Comparison of ENCODE assay signal across 1 cellular context in the genomic region with DNA sequence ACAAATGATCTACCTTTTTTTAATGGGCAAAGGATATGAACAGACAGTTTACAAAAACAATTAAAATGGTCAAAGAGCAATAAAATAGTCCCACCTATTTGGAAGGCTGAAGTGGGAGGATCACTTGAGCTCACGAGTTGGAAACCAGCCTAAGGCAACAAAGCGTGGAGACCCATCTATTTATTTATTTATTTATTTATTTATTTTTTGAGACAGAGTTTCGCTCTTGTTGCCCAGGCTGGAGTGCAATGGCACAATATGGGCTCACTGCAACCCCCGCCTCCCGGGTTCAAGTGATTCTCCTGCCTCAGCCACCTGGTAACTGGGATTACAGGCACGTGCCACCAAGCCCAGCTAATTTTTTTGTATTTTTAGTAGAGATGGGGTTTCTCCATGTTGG. TPM values are rescaled to one million over a fixed set of nuclear protein-coding genes. Genes with fewer than 3 reads are reported as not detected.
"Had no signal": no experiment of that assay in that cellular context is flagged by ENCODE, and none has a peak within 500 bp of the region (broad histone marks: within the 10 kb centered on the region; RNA-seq: fewer than 3 reads in every experiment).

No MANE protein-coding gene starts in this region.

RNA-seq across cellular contexts. Expression of a gene that starts 29.6 kb away (rescaled TPM):
- total RNA-seq: dermis microvascular lymphatic vessel endothelial cell had no signal
